In genomic region chr14:90280096-90280495, GRCh38 we compare ENCODE assay signal across 16 cellular contexts. TPM values are rescaled to one million over a fixed set of nuclear protein-coding genes. Genes with fewer than 3 reads are reported as not detected.
DNase-seq lines count a peak whose midpoint lies in the region; ATAC-seq and TF ChIP-seq lines count a peak whose summit lies in the region.
"Had no signal": no experiment of that assay in that cellular context is flagged by ENCODE, and none has a peak within 500 bp of the region (broad histone marks: within the 10 kb centered on the region; RNA-seq: fewer than 3 reads in every experiment).

No MANE protein-coding gene starts in this region.

- H3K4ac ChIP-seq in IMR-90 (ENCODE audit: low read depth, low read length): peak overlapping the region; percentile 83

- H3K27me3 Mint-ChIP-seq in activated T-cell treated with anti-CD3 and anti-CD28 coated beads, Interleukin-2, amount 50 U/mL, for 72 hours (ENCODE audit: low read depth): no peaks in the 10 kb centered on the region
- H3K27me3 Mint-ChIP-seq in neural crest cell (ENCODE audit: low read depth): no peaks in the 10 kb centered on the region
- H3K27me3 Mint-ChIP-seq: CD4-positive, alpha-beta memory T cell had no signal

- H2AK9ac ChIP-seq in IMR-90 (replicated peaks; ENCODE audit: low read depth, low read length, poor library complexity): peak overlapping the region; percentile 21

- H3K36me3 Mint-ChIP-seq in activated T-cell treated with anti-CD3 and anti-CD28 coated beads, Interleukin-2, amount 50 U/mL, for 72 hours (ENCODE audit: insufficient read depth in 2 of 2): peaks cover 0 to 5% of the 10 kb centered on the region in 2 donors
- no peaks in the 10 kb centered on the region for H3K36me3 Mint-ChIP-seq in neural crest cell (ENCODE audit: low read depth)

- no peak overlapping the region for H4K8ac ChIP-seq in IMR-90 (ENCODE audit: low read depth in 2 of 2, low read length in 2 of 2)

- H3K18ac ChIP-seq in IMR-90 (ENCODE audit: low read depth, low read length): no peak overlapping the region

- peak overlapping the region; percentile 93 for H2AK5ac ChIP-seq in IMR-90 (ENCODE audit: low read depth, low read length)

- H3K4me2 ChIP-seq in IMR-90 (ENCODE audit: low read depth, low read length) (no peak overlapping the region), hepatocyte (no peak overlapping the region)
- H3K4me2 ChIP-seq: BLaER1, GM23338 had no signal

- no peaks in the 10 kb centered on the region for H4K20me1 ChIP-seq in IMR-90 (ENCODE audit: insufficient read depth, low read length)
- no peaks in the 10 kb centered on the region for H4K20me1 ChIP-seq in hepatocyte (ENCODE audit: insufficient read depth, poor library complexity, severe bottlenecking)
- H4K20me1 ChIP-seq: BLaER1 had no signal

- in situ Hi-C loops in IMR-90 (cut with MboI; ENCODE audit: low sequenced_read_pairs): loop anchor here (25.0 kb wide), 1 partner anchor 882 kb away; no protein-coding TSS in a partner anchor

- H3K4me3 Mint-ChIP-seq in activated T-cell treated with anti-CD3 and anti-CD28 coated beads, Interleukin-2, amount 50 U/mL, for 72 hours: no peak overlapping the region
- H3K4me3 Mint-ChIP-seq in neural crest cell: no peak overlapping the region
- H3K4me3 Mint-ChIP-seq: CD4-positive, alpha-beta memory T cell; GM23338 had no signal

- 98% methylated on average over 5 of the region's 7 CpGs; no CpG with 5 or more reads in 1 of the 2 experiments for WGBS in IMR-90 (ENCODE audit: extremely low coverage in 2 of 2, insufficient read length in 1 of 2), 2 experiments
- WGBS in testis, 2 donors: 53 to 69% methylated on average over 7 of the region's 7 CpGs
- WGBS in hepatocyte (ENCODE audit: low lambda C conversion rate, missing lambda C conversion rate): 96% methylated on average over 7 of the region's 7 CpGs
- WGBS in suprapubic skin: 98% methylated on average over 6 of the region's 7 CpGs

- POLR2A ChIA-PET in IMR-90 (lab: Charles Lee; ENCODE audit: unreplicated experiment): no interaction called here

- no peaks in the 10 kb centered on the region for H3K79me2 ChIP-seq in hepatocyte

- peaks cover 0 to 12% of the 10 kb centered on the region in 2 experiments; a peak in 2 of 4 replicates for H3K79me1 ChIP-seq in IMR-90 (ENCODE audit: low read depth in 1 of 2, low read length in 2 of 2)

- H3K9me3 ChIP-seq in IMR-90 (ENCODE audit: control insufficient read depth, insufficient read depth, low read length): no peaks in the 10 kb centered on the region
- H3K9me3 ChIP-seq in testis: no peaks in the 10 kb centered on the region
- no peaks in the 10 kb centered on the region for H3K9me3 ChIP-seq in hepatocyte (ENCODE audit: low read depth)
- H3K9me3 ChIP-seq in suprapubic skin: no peaks in the 10 kb centered on the region
- H3K9me3 ChIP-seq: BLaER1 had no signal

- no peak overlapping the region for H2BK20ac ChIP-seq in IMR-90 (ENCODE audit: low read depth, low read length)

- no peaks in the 10 kb centered on the region for H3K9me2 ChIP-seq in hepatocyte (replicated peaks; ENCODE audit: insufficient read depth)

- H3K27ac ChIP-seq in IMR-90 (ENCODE audit: insufficient read depth, low read length): no peak overlapping the region
- H3K27ac ChIP-seq in testis: peak overlapping the region; percentile 20 to 34
- no peak overlapping the region for H3K27ac ChIP-seq in hepatocyte
- no peak overlapping the region for H3K27ac ChIP-seq in suprapubic skin
- H3K27ac ChIP-seq: BLaER1 had no signal

- H2BK120ac ChIP-seq in IMR-90 (ENCODE audit: low read depth, low read length): peak overlapping the region; percentile 82

- H3K4me3 ChIP-seq in IMR-90 (ENCODE audit: insufficient read depth, low read depth, low read length): no peak overlapping the region
- no peak overlapping the region for H3K4me3 ChIP-seq in testis
- H3K4me3 ChIP-seq in hepatocyte: no peak overlapping the region
- H3K4me3 ChIP-seq in suprapubic skin: no peak overlapping the region
- H3K4me3 ChIP-seq: BLaER1, GM23338 had no signal

- no peak overlapping the region for H3K9ac ChIP-seq in IMR-90 (ENCODE audit: low read depth, low read length)
- H3K9ac ChIP-seq: BLaER1 had no signal

- no peaks in the 10 kb centered on the region for H3K9me3 Mint-ChIP-seq in activated T-cell treated with anti-CD3 and anti-CD28 coated beads, Interleukin-2, amount 50 U/mL, for 72 hours
- H3K9me3 Mint-ChIP-seq in neural crest cell: no peaks in the 10 kb centered on the region
- H3K9me3 Mint-ChIP-seq: CD14-positive monocyte, GM23338 had no signal

- 0 out of 2 replicates have a peak overlapping the region, but pooled peaks have one; percentile 29 for H3K14ac ChIP-seq in IMR-90 (replicated peaks; ENCODE audit: low read depth, low read length)

- no peak for TF ChIP-seq CTCF in IMR-90 (conservative IDR thresholded peaks at IDR 0.05; ENCODE audit: low read depth, low read length)
- no peak for TF ChIP-seq CTCF in neural crest cell (conservative IDR thresholded peaks at IDR 0.05)
- TF ChIP-seq CTCF in testis (IDR thresholded peaks at IDR 0.05): no peak
- TF ChIP-seq CTCF in hepatocyte (IDR thresholded peaks at IDR 0.05; ENCODE audit: poor library complexity): no peak
- TF ChIP-seq CTCF in suprapubic skin (IDR thresholded peaks at IDR 0.05): no peak

- TF ChIP-seq POLR2A in IMR-90 (IDR thresholded peaks at IDR 0.05; ENCODE audit: low read depth, low read length) (no peak), testis (IDR thresholded peaks at IDR 0.05) (no peak), suprapubic skin (IDR thresholded peaks at IDR 0.05) (no peak)

- no peak overlapping the region for H3K56ac ChIP-seq in IMR-90 (ENCODE audit: extremely low read depth, insufficient read depth, low read length)

- TF ChIP-seq EP300 in suprapubic skin (IDR thresholded peaks at IDR 0.05): no peak

- TF ChIP-seq RAD21 in IMR-90 (IDR thresholded peaks at IDR 0.05; ENCODE audit: low read length): no peak

- peaks cover 6% of the 10 kb centered on the region; the same call in 1 of the 2 replicates for H3K4me1 ChIP-seq in IMR-90 (ENCODE audit: control insufficient read depth, insufficient read depth, low read length)
- peaks cover 10% of the 10 kb centered on the region for H3K4me1 ChIP-seq in testis
- no peaks in the 10 kb centered on the region for H3K4me1 ChIP-seq in hepatocyte (ENCODE audit: insufficient read depth)
- peaks cover 3% of the 10 kb centered on the region for H3K4me1 ChIP-seq in suprapubic skin
- H3K4me1 ChIP-seq: BLaER1 had no signal

- dilution Hi-C loops in IMR-90 (cut with HindIII; ENCODE audit: low sequenced_read_pairs, unreplicated experiment): no loop called here

- H3K23ac ChIP-seq in IMR-90 (ENCODE audit: low read depth, low read length): no peak overlapping the region

- H2BK15ac ChIP-seq in IMR-90 (ENCODE audit: low read depth, low read length): peak overlapping the region; percentile 74; the same call in 1 of the 3 replicates

- peaks cover 13% of the 10 kb centered on the region for H3K36me3 ChIP-seq in IMR-90 (ENCODE audit: control insufficient read depth, insufficient read depth, low read length)
- no peaks in the 10 kb centered on the region for H3K36me3 ChIP-seq in testis (ENCODE audit: low read depth, missing control alignments)
- H3K36me3 ChIP-seq in hepatocyte (replicated peaks; ENCODE audit: insufficient read depth, low read depth): no peaks in the 10 kb centered on the region
- peaks cover 64% of the 10 kb centered on the region for H3K36me3 ChIP-seq in suprapubic skin

- H4K5ac ChIP-seq in IMR-90 (ENCODE audit: low read depth, low read length): no peak overlapping the region

- H2AFZ ChIP-seq in IMR-90 (replicated peaks; ENCODE audit: low read length, poor library complexity): no peak overlapping the region
- H2AFZ ChIP-seq in hepatocyte: no peak overlapping the region
- H2AFZ ChIP-seq: GM23338 had no signal

- H3K9me1 ChIP-seq in IMR-90 (ENCODE audit: insufficient read depth, low read length): peaks cover 15% of the 10 kb centered on the region

- CTCF ChIA-PET in IMR-90 (lab: Yijun Ruan, JAX): no interaction called here

- H2BK5ac ChIP-seq in IMR-90 (ENCODE audit: low read depth, low read length, poor library complexity, severe bottlenecking): peak overlapping the region; percentile 17

- ATAC-seq in activated T-cell treated with anti-CD3 and anti-CD28 coated beads, Interleukin-2, amount 50 U/mL, for 72 hours (replicated peaks in 1 of 2): no peak
- no peak for ATAC-seq in IMR-90 (ENCODE audit: low read depth)
- ATAC-seq: GM23338 had no signal

- peak overlapping the region; percentile 77 for H3K27ac Mint-ChIP-seq in activated T-cell treated with anti-CD3 and anti-CD28 coated beads, Interleukin-2, amount 50 U/mL, for 72 hours
- peak overlapping the region; percentile 43 for H3K27ac Mint-ChIP-seq in neural crest cell (ENCODE audit: unreplicated experiment)
- H3K27ac Mint-ChIP-seq: GM23338 had no signal

- H4K91ac ChIP-seq in IMR-90 (ENCODE audit: insufficient read depth, low read depth, low read length): peak overlapping the region; percentile 80

- intact Hi-C loops in IMR-90 (cut with micrococcal nuclease) (no loop called here), testis (cut with DNase I; ENCODE audit: low total_unique reads) (no loop called here)

- no peaks in the 10 kb centered on the region for H3K27me3 ChIP-seq in IMR-90 (ENCODE audit: control insufficient read depth, insufficient read depth, low read length)
- no peaks in the 10 kb centered on the region for H3K27me3 ChIP-seq in testis
- no peaks in the 10 kb centered on the region for H3K27me3 ChIP-seq in hepatocyte
- no peaks in the 10 kb centered on the region for H3K27me3 ChIP-seq in suprapubic skin
- H3K27me3 ChIP-seq: BLaER1 had no signal

- DNase-seq in activated T-cell treated with anti-CD3 and anti-CD28 coated beads, Interleukin-2, amount 50 U/mL, for 72 hours: no peak
- DNase-seq in activated T-cell treated with anti-CD3 and anti-CD28 coated beads for 4 hours (no peak), IMR-90 (no peak), neural crest cell (ENCODE audit: low read depth, low spot score) (no peak), testis (peak; percentile 86), hepatocyte (ENCODE audit: low spot score) (no peak), suprapubic skin (ENCODE audit: low spot score in 2 of 2) (no peak)
- DNase-seq: 8988T; CD4-positive, alpha-beta memory T cell; DMS153; DMS79; GDM1; HCEC 1CT had no signal

- peaks cover 19% of the 10 kb centered on the region for H3K4me1 Mint-ChIP-seq in activated T-cell treated with anti-CD3 and anti-CD28 coated beads, Interleukin-2, amount 50 U/mL, for 72 hours (ENCODE audit: low read depth)
- H3K4me1 Mint-ChIP-seq in neural crest cell: no peaks in the 10 kb centered on the region
- H3K4me1 Mint-ChIP-seq: GM23338 had no signal

- no TSS peak for BruUV-seq in IMR-90 (replicated peaks; lab: Mats Ljungman, UMichigan)

RNA-seq across cellular contexts. Expression of gene PSMC1, which starts 23.7 kb away (rescaled TPM):
- 100 to 1,000 TPM; 105 to 112 TPM for total RNA-seq in activated T-cell treated with anti-CD3 and anti-CD28 coated beads, Interleukin-2, amount 50 U/mL, for 72 hours
- total RNA-seq in IMR-90 (2012; rRNA removed) (194 and 325 TPM in 2 replicates), neural crest cell (105 and 114 TPM in 2 replicates), testis (100 to 1,000 TPM; 111 to 133 TPM), hepatocyte (148 and 171 TPM in 2 replicates), suprapubic skin (100 to 1,000 TPM in 2 of 4 donors, 10 to 100 TPM in 2; 48.9 to 120 (median 86.0) TPM)
- polyA plus RNA-seq in IMR-90 (2012; rRNA removed) (150 and 181 TPM in 2 replicates), testis (ENCODE audit: insufficient read depth, low read depth, low replicate concordance) (300 TPM), hepatocyte (144 and 163 TPM in 2 replicates)
- polyA plus RNA-seq in IMR-90 (2012; cell fraction: cytosol; rRNA removed): 24.3 and 34.6 TPM in 2 replicates
- 8.4 and 77.4 TPM in 2 replicates for polyA plus RNA-seq in IMR-90 (2012; cell fraction: nucleus; rRNA removed; ENCODE audit: low replicate concordance)

RNA-seq across cellular contexts. Expression of gene NRDE2, which starts 51.6 kb away (rescaled TPM):
- total RNA-seq in activated T-cell treated with anti-CD3 and anti-CD28 coated beads, Interleukin-2, amount 50 U/mL, for 72 hours: 10 to 100 TPM; 26.4 to 28.9 TPM
- total RNA-seq in IMR-90 (2012; rRNA removed) (7.5 and 9.3 TPM in 2 replicates), neural crest cell (24.1 and 24.5 TPM in 2 replicates), testis (10 to 100 TPM; 31.3 to 34.8 TPM), hepatocyte (11.4 and 20.0 TPM in 2 replicates), suprapubic skin (10 to 100 TPM in 3 of 4 donors, 1 to 10 TPM in 1; 8.8 to 22.4 (median 14.6) TPM)
- polyA plus RNA-seq in IMR-90 (2012; rRNA removed) (4.0 and 4.5 TPM in 2 replicates), testis (ENCODE audit: insufficient read depth, low read depth, low replicate concordance) (16.7 TPM), hepatocyte (21.9 and 27.9 TPM in 2 replicates)
- polyA plus RNA-seq in IMR-90 (2012; cell fraction: cytosol; rRNA removed): 1.7 and 3.9 TPM in 2 replicates
- polyA plus RNA-seq in IMR-90 (2012; cell fraction: nucleus; rRNA removed; ENCODE audit: low replicate concordance): 11.3 and 16.3 TPM in 2 replicates

Comparison
In these comparisons a context has a peak if more than half of its experiments do, and no peak if none do; other contexts are left out.
1. H3K27ac ChIP-seq: peak in testis (2 of 2); none in IMR-90 (single experiment), hepatocyte (single experiment) and suprapubic skin (single experiment).